Comparison of ENCODE assay signal across 35 cellular contexts in genomic region chr10:126716366-126716765, GRCh38. TPM values are rescaled to one million over a fixed set of nuclear protein-coding genes. Genes with fewer than 3 reads are reported as not detected.
"Had no signal": no experiment of that assay in that cellular context is flagged by ENCODE, and none has a peak within 500 bp of the region (broad histone marks: within the 10 kb centered on the region; RNA-seq: fewer than 3 reads in every experiment).

No MANE protein-coding gene starts in this region.

- H3K9ac ChIP-seq: KMS-11 had no signal

- DNase-seq: Karpas-422, Kasumi-1, MG63, MM.1S, MV-4-11, NCI-H1048, NCI-H1092, NCI-H1092 treated with DMSO at 0.1 percent for 48 hours, NCI-H1105, NCI-H1105 treated with DMSO at 0.1 percent for 48 hours, NCI-H1417, NCI-H1417 treated with DMSO at 0.1 percent for 48 hours, NCI-H1436, NCI-H1436 treated with DMSO at 0.1 percent for 48 hours, NCI-H1694, NCI-H1694 treated with DMSO at 0.1 percent for 48 hours, NCI-H187, NCI-H187 treated with DMSO at 0.1 percent for 48 hours, NCI-H1930, NCI-H2029, NCI-H2029 treated with DMSO at 0.1 percent for 48 hours, NCI-H2081 treated with DMSO at 0.1 percent for 48 hours, NCI-H2107, NCI-H2171, NCI-H2171 treated with DMSO at 0.1 percent for 48 hours, NCI-H2227 treated with DMSO at 0.1 percent for 48 hours, NCI-H226, NCI-H345, NCI-H446, NCI-H446 treated with DMSO at 0.1 percent for 48 hours, NCI-H510A, NCI-H510A treated with DMSO at 0.1 percent for 48 hours, NCI-H524 had no signal

- H3K9me3 ChIP-seq: MG63 had no signal

- H3K4me3 ChIP-seq: MG63 had no signal

- H3K27ac ChIP-seq: KMS-11 had no signal

- H3K4me2 ChIP-seq: KMS-11 had no signal

- H3K36me3 ChIP-seq: MG63 had no signal

RNA-seq across cellular contexts. Expression of gene C10orf90, which starts 45.9 kb away (rescaled TPM):
- total RNA-seq: MCF 10A had no signal
